ENCODE assay signal across 13 cellular contexts in genomic region chr11:35688023-35688422, GRCh38. TPM values are rescaled to one million over a fixed set of nuclear protein-coding genes. Genes with fewer than 3 reads are reported as not detected.
DNase-seq lines count a peak whose midpoint lies in the region; ATAC-seq, FAIRE-seq and TF ChIP-seq lines count a peak whose summit lies in the region.
"Had no signal": no experiment of that assay in that cellular context is flagged by ENCODE, and none has a peak within 500 bp of the region (broad histone marks: within the 10 kb centered on the region; RNA-seq: fewer than 3 reads in every experiment).

No MANE protein-coding gene starts in this region.

- intact Hi-C loops in CD14-positive monocyte (cut with micrococcal nuclease) = no loop called here

- FAIRE-seq in urothelium cell line (lab: Jason Lieb, UNC) = no peak
- FAIRE-seq: small intestine had no signal

- H3K4ac ChIP-seq in mesendoderm (ENCODE audit: low read depth, low read length) = no peak overlapping the region

- no peak overlapping the region for H3K27ac ChIP-seq in mesendoderm (ENCODE audit: low read depth, low read length)
- H3K27ac ChIP-seq: dorsolateral prefrontal cortex had no signal

- H4K8ac ChIP-seq in mesendoderm (ENCODE audit: low read depth, low read length) = no peak overlapping the region

- H3K27ac Mint-ChIP-seq in CD14-positive monocyte = no peak overlapping the region

- no peak overlapping the region for H3K4me2 ChIP-seq in mesendoderm (ENCODE audit: low read length)
- H3K4me2 ChIP-seq: SK-N-SH had no signal

- ATAC-seq in GM21367 (IDR thresholded peaks at IDR 0.05; ENCODE audit: unreplicated experiment) (no peak), GM19395 (IDR thresholded peaks at IDR 0.05; ENCODE audit: unreplicated experiment) (no peak)

- H3K4me3 ChIP-seq in cardiac fibroblast (replicated peaks in 1 of 2; ENCODE audit: low read depth in 2 of 2, low read length in 2 of 2) (no peak overlapping the region), mesendoderm (ENCODE audit: low read length) (no peak overlapping the region)
- H3K4me3 ChIP-seq: dorsolateral prefrontal cortex had no signal

- H2BK120ac ChIP-seq in mesendoderm (ENCODE audit: low read depth, low read length) = no peak overlapping the region

- DNase-seq in CD1c-positive myeloid dendritic cell (ENCODE audit: extremely low spot score) (peak; percentile 6), HK-2 (ENCODE audit: unreplicated experiment) (peak; percentile 6), cardiac fibroblast (ENCODE audit: low read depth in 2 of 2) (peak; percentile 57 to 81), mesendoderm (peak; percentile 19), CD14-positive monocyte (ENCODE audit: low spot score) (no peak), urothelium cell line (ENCODE audit: low spot score) (no peak)
- DNase-seq: activated effector memory CD4-positive, alpha-beta T cell treated with anti-CD3 and anti-CD28 coated beads, Interleukin-2, amount 50 U/mL, for 16 hours; DMS79; dorsolateral prefrontal cortex; SK-N-SH; small intestine had no signal

- no peak overlapping the region for H4K5ac ChIP-seq in mesendoderm (ENCODE audit: low read length)

- H3K4me3 Mint-ChIP-seq in CD14-positive monocyte = no peak overlapping the region

- peaks cover 24% of the 10 kb centered on the region for H3K4me1 Mint-ChIP-seq in CD14-positive monocyte

- peaks cover 2% of the 10 kb centered on the region for H3K4me1 ChIP-seq in mesendoderm (ENCODE audit: control insufficient read depth, low read depth, low read length)

- H2AK5ac ChIP-seq in mesendoderm (ENCODE audit: low read length) = no peak overlapping the region

- no peaks in the 10 kb centered on the region for H3K27me3 Mint-ChIP-seq in CD14-positive monocyte (ENCODE audit: low read depth in 3 of 3)

- H3K36me3 Mint-ChIP-seq in CD14-positive monocyte = peaks cover 55% of the 10 kb centered on the region in 2 donors

- H3K9ac ChIP-seq in mesendoderm (ENCODE audit: low read length) = no peak overlapping the region

- H3K23ac ChIP-seq in mesendoderm (ENCODE audit: low read length) = no peak overlapping the region

- peaks cover 1% of the 10 kb centered on the region for H3K79me1 ChIP-seq in mesendoderm (ENCODE audit: low read length)

- no peaks in the 10 kb centered on the region for H3K79me2 ChIP-seq in mesendoderm (ENCODE audit: control insufficient read depth, insufficient read depth, low read length)

- no peak overlapping the region for H2BK5ac ChIP-seq in mesendoderm (ENCODE audit: low read length)

- H2BK15ac ChIP-seq in mesendoderm (replicated peaks; ENCODE audit: low read depth) = no peak overlapping the region

- H3K9me3 Mint-ChIP-seq in CD14-positive monocyte = peaks cover 0 to 3% (median 0%) of the 10 kb centered on the region in 7 donors

- H3K27me3 ChIP-seq in mesendoderm (ENCODE audit: insufficient read depth, low read length, poor library complexity) = no peaks in the 10 kb centered on the region
- H3K27me3 ChIP-seq: dorsolateral prefrontal cortex had no signal

- H3K18ac ChIP-seq in mesendoderm (ENCODE audit: low read length) = no peak overlapping the region

- H3K36me3 ChIP-seq in mesendoderm (ENCODE audit: control insufficient read depth, insufficient read depth, low read length) = no peaks in the 10 kb centered on the region

- H3K56ac ChIP-seq in mesendoderm (ENCODE audit: low read length) = no peak overlapping the region

- TF ChIP-seq CTCF in cardiac fibroblast (IDR thresholded peaks at IDR 0.05; ENCODE audit: low read depth, low read length) (no peak), CD14-positive monocyte (IDR thresholded peaks at IDR 0.05) (no peak)

RNA-seq across cellular contexts. Expression of gene TRIM44, which starts 25.4 kb away (rescaled TPM):
- 20.4 TPM for polyA plus RNA-seq in mesendoderm (2013, experiment 1 of 2)
- polyA plus RNA-seq in mesendoderm (2013, experiment 2 of 2) = 22.0 TPM
- polyA plus RNA-seq in CD14-positive monocyte = 10 to 100 TPM; 25.3 to 47.1 TPM

Comparison
In these comparisons a context has a peak if more than half of its experiments do, and no peak if none do; other contexts are left out.
1. DNase-seq: peak in CD1c-positive myeloid dendritic cell (single experiment), HK-2 (single experiment), cardiac fibroblast (2 of 2) and mesendoderm (single experiment); none in CD14-positive monocyte (single experiment) and urothelium cell line (single experiment).